In genomic region chr1:10292188-10292587, GRCh38 we compare ENCODE assay signal across 18 cellular contexts.
DNase-seq lines count a peak whose midpoint lies in the region; ATAC-seq and TF ChIP-seq lines count a peak whose summit lies in the region.
"Had no signal": no experiment of that assay in that cellular context is flagged by ENCODE, and none has a peak within 500 bp of the region (broad histone marks: within the 10 kb centered on the region; RNA-seq: fewer than 3 reads in every experiment).

No MANE protein-coding gene starts in this region.

- no peak overlapping the region for H3K27ac ChIP-seq in mammary epithelial cell (ENCODE audit: insufficient read depth, low read depth, low read length)
- H3K27ac ChIP-seq in cingulate gyrus (ENCODE audit: low read depth, low read length) = peak overlapping the region; percentile 76
- H3K27ac ChIP-seq in urinary bladder (ENCODE audit: low read depth) = peak overlapping the region; percentile 60
- H3K27ac ChIP-seq: PC-9 had no signal

- H3K79me2 ChIP-seq in mammary epithelial cell (ENCODE audit: insufficient read depth, low read length) = no peaks in the 10 kb centered on the region

- H3K27ac Mint-ChIP-seq in MCF 10A (ENCODE audit: low read depth, unreplicated experiment) = no peak overlapping the region

- no peaks in the 10 kb centered on the region for H4K20me1 ChIP-seq in mammary epithelial cell (ENCODE audit: insufficient read depth, low read length)

- CTCF ChIA-PET in MCF 10A (lab: Yijun Ruan, JAX) = no interaction called here
- CTCF ChIA-PET in mammary epithelial cell (lab: Charles Lee; ENCODE audit: low non-redundant PET) = no interaction called here

- BruUV-seq in MCF 10A (replicated peaks; lab: Mats Ljungman, UMichigan) = no TSS peak
- no TSS peak for BruUV-seq in mammary epithelial cell (replicated peaks; lab: Mats Ljungman, UMichigan)

- POLR2A ChIA-PET in MCF 10A (lab: Yijun Ruan, JAX) = no interaction called here

- WGBS in mammary epithelial cell (ENCODE audit: low coverage, missing lambda C conversion rate) = 63% methylated on average over 2 of the region's 2 CpGs
- WGBS in urinary bladder = 72% methylated on average over 2 of the region's 2 CpGs

- H3K36me3 Mint-ChIP-seq in MCF 10A (ENCODE audit: insufficient read depth, unreplicated experiment) = peaks cover 76% of the 10 kb centered on the region

- H3K9ac ChIP-seq in mammary epithelial cell (ENCODE audit: insufficient read depth, low read length) = no peak overlapping the region

- no peak for TF ChIP-seq CTCF in MCF 10A (IDR thresholded peaks at IDR 0.05; ENCODE audit: unreplicated experiment)
- no peak for TF ChIP-seq CTCF in mammary epithelial cell (conservative IDR thresholded peaks at IDR 0.05 in 1 of 2, IDR thresholded peaks at IDR 0.05 in 1 of 2; ENCODE audit: extremely low read depth in 1 of 2, insufficient read depth in 1 of 2, low read depth in 1 of 2, low read length in 2 of 2)

- dilution Hi-C loops in mammary epithelial cell (cut with HindIII; ENCODE audit: low sequenced_read_pairs) = no loop called here

- H3K4me1 ChIP-seq in mammary epithelial cell (ENCODE audit: insufficient read depth, low read length) = no peaks in the 10 kb centered on the region
- no peaks in the 10 kb centered on the region for H3K4me1 ChIP-seq in urinary bladder (ENCODE audit: insufficient read depth)

- ATAC-seq in left lobe of liver = peak; percentile 82

- intact Hi-C loops in MCF 10A (cut with micrococcal nuclease) (no loop called here), mammary epithelial cell (cut with micrococcal nuclease) (no loop called here)

- no peaks in the 10 kb centered on the region for H3K9me3 ChIP-seq in mammary epithelial cell (replicated peaks; ENCODE audit: insufficient read depth, low read length)

- no peak overlapping the region for H3K4me2 ChIP-seq in mammary epithelial cell (ENCODE audit: insufficient read depth, low read depth, low read length)
- H3K4me2 ChIP-seq: PC-9 had no signal

- no peak overlapping the region for H3K4me3 Mint-ChIP-seq in MCF 10A (ENCODE audit: unreplicated experiment)
- H3K4me3 Mint-ChIP-seq: CD14-positive monocyte, H9 had no signal

- no peaks in the 10 kb centered on the region for H3K9me3 Mint-ChIP-seq in MCF 10A (ENCODE audit: unreplicated experiment)
- H3K9me3 Mint-ChIP-seq: CD14-positive monocyte, H9 had no signal

- H3K36me3 ChIP-seq in mammary epithelial cell (ENCODE audit: insufficient read depth, low read length) (peaks cover 23% of the 10 kb centered on the region), urinary bladder (ENCODE audit: insufficient read depth) (peaks cover 3% of the 10 kb centered on the region)

- in situ Hi-C loops in mammary epithelial cell (cut with MboI; ENCODE audit: low sequenced_read_pairs in 2 of 2) (no loop called here), ACHN (cut with HindIII; ENCODE audit: low pct_ligation_motif_present, low pct_unique_long_range_greater_than_20kb, low sequenced_read_pairs) (no loop called here)

- H2AFZ ChIP-seq in mammary epithelial cell (ENCODE audit: low read depth, low read length) = no peak overlapping the region
- H2AFZ ChIP-seq: PC-9 had no signal

- DNase-seq in MCF 10A (ENCODE audit: unreplicated experiment) = peak; percentile 7
- DNase-seq in mammary epithelial cell = no peak
- no peak for DNase-seq in left lobe of liver (ENCODE audit: low spot score)
- DNase-seq in NCI-H2081 (lab: John Stamatoyannopoulos, UW) = no peak
- DNase-seq in midbrain (lab: John Stamatoyannopoulos, UW) = no peak
- no peak for DNase-seq in ACHN
- DNase-seq: COR-L47, H9, IMR-90, Kasumi-1, MV-4-11, NCI-H1417 treated with DMSO at 0.1 percent for 48 hours, NCI-H2081 treated with DMSO at 0.1 percent for 48 hours, NCI-H526 treated with DMSO at 0.1 percent for 48 hours, PC-9 had no signal

- no peaks in the 10 kb centered on the region for H3K27me3 ChIP-seq in mammary epithelial cell (ENCODE audit: insufficient read depth, low read length)

- H3K4me1 Mint-ChIP-seq in MCF 10A (ENCODE audit: insufficient read depth, unreplicated experiment) = no peaks in the 10 kb centered on the region

- no peaks in the 10 kb centered on the region for H3K27me3 Mint-ChIP-seq in MCF 10A (ENCODE audit: insufficient read depth, unreplicated experiment)

- H3K4me3 ChIP-seq in mammary epithelial cell (replicated peaks in 1 of 3; ENCODE audit: insufficient read depth in 1 of 3, low read depth in 2 of 3, low read length in 3 of 3) (no peak overlapping the region), urinary bladder (ENCODE audit: low read depth, low read length) (no peak overlapping the region)
- H3K4me3 ChIP-seq: PC-9 had no signal
